Comparison of ENCODE assay signal across 10 cellular contexts in the genomic region with DNA sequence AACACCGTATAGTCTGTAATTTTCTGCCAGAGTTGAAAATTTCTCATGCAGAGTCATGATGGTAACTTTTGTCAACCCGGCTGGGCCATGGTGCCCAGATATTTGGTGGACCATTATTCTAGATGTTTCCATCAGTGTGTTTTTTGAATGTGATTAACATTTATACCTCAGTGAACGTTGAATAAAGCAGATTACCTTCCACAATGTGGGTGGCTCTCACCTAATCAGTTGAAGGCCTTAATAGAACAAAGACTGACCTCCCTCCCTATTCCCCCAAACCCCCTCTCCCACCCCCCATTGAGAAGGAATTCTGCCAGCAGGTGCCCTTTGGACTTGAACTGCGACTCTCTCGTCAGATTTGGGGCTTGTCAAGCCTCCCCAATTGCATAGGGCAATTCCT. TPM values are rescaled to one million over a fixed set of nuclear protein-coding genes. Genes with fewer than 3 reads are reported as not detected.
"Had no signal": no experiment of that assay in that cellular context is flagged by ENCODE, and none has a peak within 500 bp of the region (broad histone marks: within the 10 kb centered on the region; RNA-seq: fewer than 3 reads in every experiment).

No MANE protein-coding gene starts in this region.

- ATAC-seq: HepG2 had no signal

- H3K27ac ChIP-seq: HL-60, KMS-11 had no signal

- H3K9ac ChIP-seq: KMS-11 had no signal

- DNase-seq: IMR-90, KBM-7, KG1 had no signal

- H3K4me2 ChIP-seq: KMS-11 had no signal

- FAIRE-seq: HepG2, HTR-8/SVneo had no signal

- H3K36me3 Mint-ChIP-seq: IgD-negative memory B cell had no signal

- H3K4me3 Mint-ChIP-seq: IgD-negative memory B cell had no signal

- H3K9me3 Mint-ChIP-seq: IgD-negative memory B cell had no signal

RNA-seq across cellular contexts. Expression of gene CA5A, which starts 6.4 kb away (rescaled TPM):
- total RNA-seq: HT-29, HT1080, IMR-90 had no signal
- polyA plus RNA-seq: IgD-negative memory B cell, IMR-90 had no signal
